Comparison of ENCODE assay signal across 8 cellular contexts in genomic region chr15:30625436-30626193, GRCh38.
DNase-seq lines count a peak whose midpoint lies in the region; ATAC-seq and TF ChIP-seq lines count a peak whose summit lies in the region.
"Not testable (repeated sequence)": the region's sequence is repeated elsewhere in the genome, so short reads cannot be mapped to it uniquely, and the experiment has no call there.

ARHGAP11B (plus strand) TSS chr15:30626128.

- not testable (repeated sequence) for H3K4me1 Mint-ChIP-seq in GM23338

- peak; percentile 99 for DNase-seq in GM23338 (ENCODE audit: low spot score)
- peak; percentile 92 for DNase-seq in activated CD4-positive, alpha-beta T cell treated with anti-CD3 and anti-CD28 coated beads, Interleukin-2, amount 50 U/mL, for 1 hour
- DNase-seq in cerebellum (ENCODE audit: low spot score): peak; percentile 74
- DNase-seq in putamen (ENCODE audit: low spot score): peak; percentile 96

- not testable (repeated sequence) for TF ChIP-seq CTCF in GM23338 (conservative IDR thresholded peaks at IDR 0.05; ENCODE audit: low read depth in 2 of 2)

- H3F3A ChIP-seq in GM23338 (replicated peaks; ENCODE audit: low read depth): not testable (repeated sequence)

- ATAC-seq in GM23338: peak; percentile 93

- not testable (repeated sequence) for H3K4me1 ChIP-seq in GM23338 (ENCODE audit: insufficient read depth); HUES64 (ENCODE audit: insufficient read depth, low read length); iPS-18a (ENCODE audit: control insufficient read depth, low read depth, low read length); thymus (ENCODE audit: control insufficient read depth, insufficient read depth, low read length)

- not testable (repeated sequence) for H3K27me3 Mint-ChIP-seq in GM23338 (ENCODE audit: insufficient read depth, low read depth, poor library complexity)

- H3K27me3 ChIP-seq in GM23338 (ENCODE audit: insufficient read depth); HUES64 (ENCODE audit: insufficient read depth, low read length); iPS-18a (ENCODE audit: control insufficient read depth, insufficient read depth, low read length); thymus (ENCODE audit: control insufficient read depth, insufficient read depth): not testable (repeated sequence)

- H3K27ac Mint-ChIP-seq in GM23338: peak within 1 kb of the TSS; percentile 95

- H3K9me3 Mint-ChIP-seq in GM23338: not testable (repeated sequence)

- H3K9me2 ChIP-seq in GM23338 (ENCODE audit: insufficient read depth): not testable (repeated sequence)

- H3K4me2 ChIP-seq in GM23338: peak within 1 kb of the TSS; percentile 56

- H3K4me3 Mint-ChIP-seq in GM23338: peak within 1 kb of the TSS; percentile 98

- H3K9me3 ChIP-seq in HUES64 (ENCODE audit: insufficient read depth, low read depth, low read length); iPS-18a (ENCODE audit: control insufficient read depth, low read depth, low read length); thymus (ENCODE audit: control insufficient read depth): not testable (repeated sequence)

- not testable (repeated sequence) for H2AFZ ChIP-seq in GM23338

- H3K27ac ChIP-seq in GM23338 (ENCODE audit: low read depth) (peak within 1 kb of the TSS; percentile 96), HUES64 (ENCODE audit: low read depth, low read length) (peak within 1 kb of the TSS; percentile 87), iPS-18a (ENCODE audit: low read length) (peak within 1 kb of the TSS; percentile 75), thymus (ENCODE audit: low read depth) (peak within 1 kb of the TSS; percentile 88)

- H3K4me3 ChIP-seq in GM08714 (ENCODE audit: low read length): peak within 1 kb of the TSS; percentile 58
- H3K4me3 ChIP-seq in GM23338: peak within 1 kb of the TSS; percentile 94
- H3K4me3 ChIP-seq in HUES64 (ENCODE audit: low read length): peak within 1 kb of the TSS; percentile 97
- H3K4me3 ChIP-seq in iPS-18a (ENCODE audit: low read length): peak within 1 kb of the TSS; percentile 90
- peak within 1 kb of the TSS; percentile 63 for H3K4me3 ChIP-seq in thymus (ENCODE audit: low read length)

- WGBS in HUES64: under 1% methylated on average over 32 of the region's 35 CpGs
- under 1% methylated on average over 35 of the region's 35 CpGs for WGBS in thymus

- not testable (repeated sequence) for H4K20me1 ChIP-seq in GM23338 (replicated peaks; ENCODE audit: insufficient read depth)

- not testable (repeated sequence) for H3K36me3 ChIP-seq in GM23338 (ENCODE audit: insufficient read depth); HUES64 (ENCODE audit: insufficient read depth, low read length); iPS-18a (ENCODE audit: control insufficient read depth, low read depth, low read length); thymus (ENCODE audit: control insufficient read depth, insufficient read depth)

- H3K9ac ChIP-seq in HUES64 (ENCODE audit: low read depth, low read length) (peak within 1 kb of the TSS; percentile 93), iPS-18a (ENCODE audit: low read length) (peak within 1 kb of the TSS; percentile 84)

- not testable (repeated sequence) for H3K36me3 Mint-ChIP-seq in GM23338 (ENCODE audit: low read depth)

- H3K79me2 ChIP-seq in GM23338 (replicated peaks; ENCODE audit: insufficient read depth): peaks cover 51% of the 10 kb centered on the region

TF ChIP-seq in GM23338, 12 proteins besides CTCF, POLR2A, EP300 and RAD21:
- TF ChIP-seq POLR2AphosphoS5 (IDR thresholded peaks at IDR 0.05; ENCODE audit: low read depth): peak; percentile 55; the same call in 1 of the 2 replicates

Comparison
In these comparisons a context has a peak if more than half of its experiments do, and no peak if none do; other contexts are left out.
1. Peak in every context shown above with its lines: DNase-seq, ATAC-seq, H3K4me3 ChIP-seq and H3K27ac ChIP-seq.